ENCODE assay signal across 7 cellular contexts in genomic region chr12:57441393-57441792, GRCh38. TPM values are rescaled to one million over a fixed set of nuclear protein-coding genes. Genes with fewer than 3 reads are reported as not detected.
"Had no signal": no experiment of that assay in that cellular context is flagged by ENCODE, and none has a peak within 500 bp of the region (broad histone marks: within the 10 kb centered on the region; RNA-seq: fewer than 3 reads in every experiment).

No MANE protein-coding gene starts in this region.

RNA-seq across cellular contexts. Expression of gene INHBC, which starts 6.8 kb away (rescaled TPM):
- total RNA-seq: PC-3, Peyer's patch, Right ventricle myocardium inferior, Right ventricle myocardium superior, RPMI7951, SK-MEL-5 had no signal

RNA-seq across cellular contexts. Expression of gene INHBE, which starts 13.7 kb away (rescaled TPM):
- total RNA-seq: PC-3, Peyer's patch, Right ventricle myocardium inferior, Right ventricle myocardium superior had no signal

RNA-seq across cellular contexts. Expression of gene GLI1, which starts 18.2 kb away (rescaled TPM):
- total RNA-seq: PC-9 had no signal

RNA-seq across cellular contexts. Expression of gene ARHGAP9, which starts 38.3 kb away (rescaled TPM):
- total RNA-seq: PC-3, PC-9, RPMI7951, SK-MEL-5 had no signal
